ENCODE assay signal across 1 cellular context in genomic region chr3:61946925-61947324, GRCh38.
TF ChIP-seq lines count a peak whose summit lies in the region.

No MANE protein-coding gene starts in this region.

TF ChIP-seq in H1, 55 proteins besides CTCF, POLR2A, EP300 and RAD21:
- TF ChIP-seq USF2 (IDR thresholded peaks at IDR 0.05; ENCODE audit: low read length) (peak; percentile 68; the same call in 1 of the 2 replicates), NANOG (IDR thresholded peaks at IDR 0.05; ENCODE audit: insufficient read depth, low read depth, low read length, poor library complexity, severe bottlenecking) (peak; percentile 86), TAF1 (IDR thresholded peaks at IDR 0.05; ENCODE audit: low read depth, low read length) (no peak)
